6 cellular contexts compared by ENCODE assay signal in genomic region chr1:149762286-149762685, GRCh38. TPM values are rescaled to one million over a fixed set of nuclear protein-coding genes. Genes with fewer than 3 reads are reported as not detected.
"Had no signal": no experiment of that assay in that cellular context is flagged by ENCODE, and none has a peak within 500 bp of the region (broad histone marks: within the 10 kb centered on the region; RNA-seq: fewer than 3 reads in every experiment).

No MANE protein-coding gene starts in this region.

RNA-seq across cellular contexts. Expression of gene FCGR1A, which starts 20.2 kb away (rescaled TPM):
- total RNA-seq: LHCN-M2, MCF 10A, PC-9, RPMI7951, SJCRH30, SK-MEL-5 had no signal
